9 cellular contexts compared by ENCODE assay signal in genomic region chr4:184382189-184382846, GRCh38.
DNase-seq lines count a peak whose midpoint lies in the region; ATAC-seq and TF ChIP-seq lines count a peak whose summit lies in the region.
"Had no signal": no experiment of that assay in that cellular context is flagged by ENCODE, and none has a peak within 500 bp of the region (broad histone marks: within the 10 kb centered on the region; RNA-seq: fewer than 3 reads in every experiment).

No MANE protein-coding gene starts in this region.

- H3K4me3 ChIP-seq in gastroesophageal sphincter, result no peak overlapping the region
- H3K4me3 ChIP-seq: HAP-1 had no signal

- H3K27ac Mint-ChIP-seq in activated CD4-positive, alpha-beta memory T cell treated with anti-CD3 and anti-CD28 coated beads for 36 hours, result no peak overlapping the region
- H3K27ac Mint-ChIP-seq in nephron, result peak overlapping the region; percentile 3 to 51 (median 11)

- H3K27me3 ChIP-seq in gastroesophageal sphincter, result no peaks in the 10 kb centered on the region

- TF ChIP-seq CTCF in GM10266 (IDR thresholded peaks at IDR 0.05; ENCODE audit: control insufficient read depth, insufficient read depth, low read depth, missing control alignments) (no peak), nephron (IDR thresholded peaks at IDR 0.05; ENCODE audit: unreplicated experiment in 3 of 3) (no peak), gastroesophageal sphincter (IDR thresholded peaks at IDR 0.05) (no peak)

- 57 to 68% methylated on average over 10 to 11 of the region's 12 CpGs for WGBS in gastroesophageal sphincter (ENCODE audit: low coverage in 1 of 2), 2 donors

- peak overlapping the region; percentile 7 for H3K4me3 Mint-ChIP-seq in activated CD4-positive, alpha-beta memory T cell treated with anti-CD3 and anti-CD28 coated beads for 36 hours
- H3K4me3 Mint-ChIP-seq in nephron, result peak overlapping the region in 1 of 3 experiments; percentile 1

- POLR2A ChIA-PET in activated CD4-positive, alpha-beta memory T cell treated with anti-CD3 and anti-CD28 coated beads for 36 hours (lab: Charles Lee), result no interaction called here

- H3K27ac ChIP-seq in gastroesophageal sphincter, result peak overlapping the region in 1 of 4 donors; percentile 87

- ATAC-seq in HG03045 (IDR thresholded peaks at IDR 0.05; ENCODE audit: unreplicated experiment) (peak; percentile 42), gastroesophageal sphincter (no peak)

- H3K36me3 ChIP-seq in gastroesophageal sphincter, result peaks cover 0 to 11% of the 10 kb centered on the region in 2 donors
- H3K36me3 ChIP-seq: HAP-1 had no signal

- TF ChIP-seq EP300 in gastroesophageal sphincter (IDR thresholded peaks at IDR 0.05), result no peak

- no peaks in the 10 kb centered on the region for H3K27me3 Mint-ChIP-seq in activated CD4-positive, alpha-beta memory T cell treated with anti-CD3 and anti-CD28 coated beads for 36 hours
- H3K27me3 Mint-ChIP-seq in nephron (ENCODE audit: low read depth), result peaks cover 3% of the 10 kb centered on the region

- peaks cover 6 to 53% (median 31%) of the 10 kb centered on the region in 3 donors for H3K4me1 ChIP-seq in gastroesophageal sphincter

- no peaks in the 10 kb centered on the region for H3K9me3 ChIP-seq in gastroesophageal sphincter
- H3K9me3 ChIP-seq: HAP-1 had no signal

- intact Hi-C loops in activated CD4-positive, alpha-beta memory T cell treated with anti-CD3 and anti-CD28 coated beads for 36 hours (cut with micrococcal nuclease), result no loop called here

- peaks cover 7% of the 10 kb centered on the region for H3K9me3 Mint-ChIP-seq in activated CD4-positive, alpha-beta memory T cell treated with anti-CD3 and anti-CD28 coated beads for 36 hours
- H3K9me3 Mint-ChIP-seq in nephron, result peaks cover 4% of the 10 kb centered on the region

- H3K36me3 Mint-ChIP-seq in activated CD4-positive, alpha-beta memory T cell treated with anti-CD3 and anti-CD28 coated beads for 36 hours, result peaks cover 23% of the 10 kb centered on the region
- peaks cover 12% of the 10 kb centered on the region for H3K36me3 Mint-ChIP-seq in nephron (ENCODE audit: low read depth)

- CTCF ChIA-PET in activated CD4-positive, alpha-beta memory T cell treated with anti-CD3 and anti-CD28 coated beads for 36 hours (lab: Charles Lee), result interaction anchor here (0.7 to 1.6 kb wide), 3 partner anchors 99 to 118 kb away, joined by 3 to 7 read pairs (median 4); no protein-coding TSS in a partner anchor

- peaks cover 58% of the 10 kb centered on the region for H3K4me1 Mint-ChIP-seq in activated CD4-positive, alpha-beta memory T cell treated with anti-CD3 and anti-CD28 coated beads for 36 hours (ENCODE audit: low read depth)
- H3K4me1 Mint-ChIP-seq in nephron, result peaks cover 53% of the 10 kb centered on the region

- no peak for TF ChIP-seq POLR2A in gastroesophageal sphincter (IDR thresholded peaks at IDR 0.05)

- DNase-seq in GM10266 (ENCODE audit: extremely low spot score) (peak; percentile 45), NCI-H2196 (lab: John Stamatoyannopoulos, UW; ENCODE audit: unreplicated experiment) (no peak), C1 segment of cervical spinal cord (lab: John Stamatoyannopoulos, UW) (no peak)
- peak; percentile 27 for DNase-seq in activated CD4-positive, alpha-beta memory T cell treated with anti-CD3 and anti-CD28 coated beads for 36 hours
- no peak for DNase-seq in stimulated activated CD4-positive, alpha-beta T cell treated with anti-CD3 and anti-CD28 coated beads, Interleukin-2, amount 100 ng/mL, for 24 hours

Comparison
In these comparisons a context has a peak if more than half of its experiments do, and no peak if none do; other contexts are left out.
1. DNase-seq: peak in GM10266 (single experiment) and activated CD4-positive, alpha-beta memory T cell treated with anti-CD3 and anti-CD28 coated beads for 36 hours (single experiment); none in NCI-H2196 (single experiment), C1 segment of cervical spinal cord (0 of 14) and stimulated activated CD4-positive, alpha-beta T cell treated with anti-CD3 and anti-CD28 coated beads, Interleukin-2, amount 100 ng/mL, for 24 hours (0 of 2).